ENCODE assay signal across 1 cellular context in the genomic region with DNA sequence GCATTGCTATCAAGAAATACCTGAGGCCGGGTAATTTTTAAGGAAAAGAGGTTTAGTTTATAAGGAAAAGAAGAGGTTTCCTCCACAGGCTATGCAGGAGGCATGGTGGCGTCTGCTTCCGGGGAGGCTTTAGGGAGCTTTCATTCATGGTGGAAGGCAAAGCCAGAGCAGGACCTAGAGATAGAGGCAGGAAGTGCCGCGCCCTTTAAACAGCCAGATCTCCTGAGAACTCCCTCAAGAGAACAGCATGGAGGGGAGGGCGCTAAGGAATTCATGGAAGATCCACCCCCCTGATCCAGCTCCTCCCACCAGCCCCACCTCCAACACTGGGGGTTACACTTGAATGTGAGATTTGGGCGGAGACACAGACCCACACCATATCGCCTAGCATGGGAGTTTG.
TF ChIP-seq lines count a peak whose summit lies in the region.

No MANE protein-coding gene starts in this region.

TF ChIP-seq in WTC11, 78 proteins besides CTCF, POLR2A, EP300 and RAD21 (continued from another document):
- TF ChIP-seq, protein P1, sequence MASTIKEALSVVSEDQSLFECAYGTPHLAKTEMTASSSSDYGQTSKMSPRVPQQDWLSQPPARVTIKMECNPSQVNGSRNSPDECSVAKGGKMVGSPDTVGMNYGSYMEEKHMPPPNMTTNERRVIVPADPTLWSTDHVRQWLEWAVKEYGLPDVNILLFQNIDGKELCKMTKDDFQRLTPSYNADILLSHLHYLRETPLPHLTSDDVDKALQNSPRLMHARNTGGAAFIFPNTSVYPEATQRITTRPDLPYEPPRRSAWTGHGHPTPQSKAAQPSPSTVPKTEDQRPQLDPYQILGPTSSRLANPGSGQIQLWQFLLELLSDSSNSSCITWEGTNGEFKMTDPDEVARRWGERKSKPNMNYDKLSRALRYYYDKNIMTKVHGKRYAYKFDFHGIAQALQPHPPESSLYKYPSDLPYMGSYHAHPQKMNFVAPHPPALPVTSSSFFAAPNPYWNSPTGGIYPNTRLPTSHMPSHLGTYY (CRISPR knock-in tag; IDR thresholded peaks at IDR 0.05), result no peak
